1 cellular context compared by ENCODE assay signal in the genomic region with DNA sequence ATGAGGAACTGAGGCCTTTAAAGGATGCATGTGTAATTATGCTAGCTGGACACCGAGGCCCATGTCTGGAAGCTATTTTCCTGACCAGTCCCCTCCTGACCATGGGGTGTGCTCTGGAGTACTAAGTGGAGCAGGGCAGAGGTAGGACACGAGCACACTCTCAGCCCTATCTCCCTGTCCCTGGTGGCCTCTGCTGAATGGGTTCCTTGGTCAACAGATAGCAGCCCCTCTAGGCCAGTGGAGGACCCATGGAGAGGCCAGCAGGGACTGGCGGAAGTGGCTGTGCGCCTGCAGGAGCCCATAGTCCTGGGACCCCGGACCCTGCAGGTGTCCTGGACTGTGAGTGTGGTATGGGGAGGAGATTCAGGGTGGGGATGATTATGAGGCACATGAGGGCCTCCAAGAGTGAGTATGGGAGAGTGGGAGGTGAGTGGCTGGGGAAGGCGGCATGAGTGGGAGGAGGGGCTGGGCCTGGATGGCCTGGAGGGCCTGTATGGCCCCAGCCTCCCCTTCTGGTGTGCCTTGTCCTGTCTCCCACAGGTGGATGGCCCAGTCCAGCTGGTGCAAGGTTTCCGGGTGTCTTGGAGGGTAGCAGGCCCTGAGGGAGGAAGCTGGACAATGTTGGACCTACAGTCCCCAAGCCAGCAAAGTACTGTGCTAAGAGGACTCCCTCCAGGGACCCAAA.
TF ChIP-seq lines count a peak whose summit lies in the region.

No MANE protein-coding gene starts in this region.

TF ChIP-seq in HEK293T, 16 proteins besides CTCF, POLR2A, EP300 and RAD21 (continued from another document):
- TF ChIP-seq HDGF (IDR thresholded peaks at IDR 0.05; ENCODE audit: borderline replicate concordance) = no peak
- no peak for TF ChIP-seq SP1 (IDR thresholded peaks at IDR 0.05)
- no peak for TF ChIP-seq TARDBP (IDR thresholded peaks at IDR 0.05)
